In the genomic region with DNA sequence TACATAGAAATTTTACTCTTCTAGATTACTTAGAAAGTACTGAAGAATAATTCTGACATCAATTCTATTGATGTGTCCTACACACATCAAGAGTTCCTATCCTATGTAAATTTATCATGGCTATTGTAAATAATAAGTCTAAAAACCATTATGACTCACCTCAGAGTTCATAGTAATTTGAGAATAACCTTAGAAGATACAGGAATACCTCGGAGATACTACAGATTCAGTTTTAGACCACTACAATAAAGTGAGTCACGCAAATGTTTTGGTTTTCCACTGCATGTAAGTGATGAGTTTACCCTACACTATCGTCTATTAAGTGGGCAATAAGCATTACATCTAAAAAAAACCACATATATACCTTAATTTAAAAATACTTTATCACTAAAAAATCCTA, we compare ENCODE assay signal across 1 cellular context.
TF ChIP-seq lines count a peak whose summit lies in the region.

No MANE protein-coding gene starts in this region.

TF ChIP-seq in IMR-90, 13 proteins besides CTCF, POLR2A, EP300 and RAD21 (continued from another document):
- TF ChIP-seq FOS (IDR thresholded peaks at IDR 0.05; ENCODE audit: low read depth, low read length): no peak
- no peak for TF ChIP-seq SMC3 (IDR thresholded peaks at IDR 0.05; ENCODE audit: low read depth, low read length)
- TF ChIP-seq RFX5 (IDR thresholded peaks at IDR 0.05; ENCODE audit: low read depth, low read length): no peak
- no peak for TF ChIP-seq MXI1 (IDR thresholded peaks at IDR 0.05; ENCODE audit: borderline replicate concordance, low read depth, low read length)
- no peak for TF ChIP-seq CHD1 (IDR thresholded peaks at IDR 0.05; ENCODE audit: low read depth, low read length)
- TF ChIP-seq MAZ (IDR thresholded peaks at IDR 0.05; ENCODE audit: borderline replicate concordance, low read depth, low read length): no peak
